ENCODE assay signal across 8 cellular contexts in genomic region chr20:17610566-17611289, GRCh38. TPM values are rescaled to one million over a fixed set of nuclear protein-coding genes. Genes with fewer than 3 reads are reported as not detected.
DNase-seq lines count a peak whose midpoint lies in the region; ATAC-seq and TF ChIP-seq lines count a peak whose summit lies in the region.

No MANE protein-coding gene starts in this region.

- H3K27ac Mint-ChIP-seq in glutamatergic neuron (ENCODE audit: unreplicated experiment), result no peak overlapping the region

- no peak overlapping the region for H3K4me3 Mint-ChIP-seq in glutamatergic neuron (ENCODE audit: unreplicated experiment)

- peaks cover 14% of the 10 kb centered on the region for H3K4me1 Mint-ChIP-seq in glutamatergic neuron (ENCODE audit: low read depth, unreplicated experiment)

- H3K36me3 Mint-ChIP-seq in glutamatergic neuron (ENCODE audit: unreplicated experiment), result no peaks in the 10 kb centered on the region

- peak; percentile 58 for DNase-seq in activated CD8-positive, alpha-beta memory T cell treated with anti-CD3 and anti-CD28 coated beads, Interleukin-2, amount 50 U/mL, for 48 hours
- DNase-seq in glutamatergic neuron (peak; percentile 15), NCI-H2081 (lab: John Stamatoyannopoulos, UW) (no peak), NCI-H2029 (lab: John Stamatoyannopoulos, UW) (no peak)
- DNase-seq in stimulated activated CD4-positive, alpha-beta T cell treated with anti-CD3 and anti-CD28 coated beads, Interleukin-1b, Interleukin-23, amount 100 ng/mL, for 4 hours (ENCODE audit: low read depth in 2 of 2), result peak; percentile 23 to 42

- H3K9me3 Mint-ChIP-seq in glutamatergic neuron (ENCODE audit: unreplicated experiment), result peaks cover 11% of the 10 kb centered on the region

- no peak for TF ChIP-seq CTCF in glutamatergic neuron (IDR thresholded peaks at IDR 0.05; ENCODE audit: partially characterized antibody, unreplicated experiment)

- peak; percentile 61 for ATAC-seq in HG03139 (IDR thresholded peaks at IDR 0.05; ENCODE audit: unreplicated experiment)
- ATAC-seq in GM21447 (IDR thresholded peaks at IDR 0.05; ENCODE audit: unreplicated experiment), result no peak
- ATAC-seq in GM21786 (IDR thresholded peaks at IDR 0.05; ENCODE audit: unreplicated experiment), result no peak

- H3K27me3 Mint-ChIP-seq in glutamatergic neuron (ENCODE audit: unreplicated experiment), result peaks cover 9% of the 10 kb centered on the region

RNA-seq across cellular contexts. Expression of gene DSTN, which starts 40.9 kb away (rescaled TPM):
- 233 TPM for total RNA-seq in glutamatergic neuron (ENCODE audit: unreplicated experiment)

Comparison
In these comparisons a context has a peak if more than half of its experiments do, and no peak if none do; other contexts are left out.
1. DNase-seq: peak in activated CD8-positive, alpha-beta memory T cell treated with anti-CD3 and anti-CD28 coated beads, Interleukin-2, amount 50 U/mL, for 48 hours (single experiment), glutamatergic neuron (single experiment) and stimulated activated CD4-positive, alpha-beta T cell treated with anti-CD3 and anti-CD28 coated beads, Interleukin-1b, Interleukin-23, amount 100 ng/mL, for 4 hours (2 of 2); none in NCI-H2081 (0 of 2) and NCI-H2029 (single experiment).